In genomic region chr3:126912027-126912422, GRCh38 we compare ENCODE assay signal across 1 cellular context.
TF ChIP-seq lines count a peak whose summit lies in the region.

No MANE protein-coding gene starts in this region.

TF ChIP-seq in HepG2, 621 proteins besides CTCF, POLR2A, EP300 and RAD21 (continued from another document):
- no peak for TF ChIP-seq STAT6 (CRISPR knock-in tag; IDR thresholded peaks at IDR 0.05; ENCODE audit: borderline replicate concordance)
- TF ChIP-seq POGK (CRISPR knock-in tag; conservative IDR thresholded peaks at IDR 0.05), result no peak
